17 cellular contexts compared by ENCODE assay signal in genomic region chrX:39293203-39293602, GRCh38.
"Had no signal": no experiment of that assay in that cellular context is flagged by ENCODE, and none has a peak within 500 bp of the region (broad histone marks: within the 10 kb centered on the region; RNA-seq: fewer than 3 reads in every experiment).

No MANE protein-coding gene starts in this region.

- H3K27me3 ChIP-seq: gastroesophageal sphincter, heart left ventricle, sigmoid colon, transverse colon had no signal

- ATAC-seq: gastroesophageal sphincter, heart left ventricle, left ventricle myocardium superior, natural killer cell had no signal

- H3K27me3 Mint-ChIP-seq: progenitor cell of endocrine pancreas had no signal

- H3K36me3 Mint-ChIP-seq: brain, mesothelial cell of epicardium, natural killer cell had no signal

- H3K4me1 Mint-ChIP-seq: mesothelial cell of epicardium, natural killer cell had no signal

- H3K27ac Mint-ChIP-seq: brain; mesothelial cell of epicardium; natural killer cell; progenitor cell of endocrine pancreas; T-helper 2 cell treated with Interferon-gamma antibody and Interleukin-4, amounts not matched to agents 5 μg/mL and 100 μg/mL, for 36 hours had no signal

- H3K4me3 Mint-ChIP-seq: brain; mesothelial cell of epicardium; natural killer cell; T-helper 2 cell treated with Interferon-gamma antibody and Interleukin-4, amounts not matched to agents 5 μg/mL and 100 μg/mL, for 36 hours had no signal

- DNase-seq: activated CD4-positive, alpha-beta T cell treated with anti-CD3 and anti-CD28 coated beads, Interleukin-2, amount 50 U/mL, for 1 hour; aorta; heart left ventricle; left ventricle myocardium superior; mammary epithelial cell; natural killer cell; retina; sigmoid colon; stimulated activated CD4-positive, alpha-beta T cell treated with anti-CD3 and anti-CD28 coated beads, Interleukin-4, amount 100 ng/mL, for 24 hours; transverse colon had no signal

- H3K4me3 ChIP-seq: gastroesophageal sphincter, heart left ventricle, sigmoid colon, transverse colon had no signal

- H3K4me1 ChIP-seq: gastroesophageal sphincter, heart left ventricle, sigmoid colon, transverse colon had no signal

- H3K27ac ChIP-seq: epithelial cell of prostate, gastroesophageal sphincter, heart left ventricle, sigmoid colon, transverse colon, VCaP had no signal
